Comparison of ENCODE assay signal across 8 cellular contexts in the genomic region with DNA sequence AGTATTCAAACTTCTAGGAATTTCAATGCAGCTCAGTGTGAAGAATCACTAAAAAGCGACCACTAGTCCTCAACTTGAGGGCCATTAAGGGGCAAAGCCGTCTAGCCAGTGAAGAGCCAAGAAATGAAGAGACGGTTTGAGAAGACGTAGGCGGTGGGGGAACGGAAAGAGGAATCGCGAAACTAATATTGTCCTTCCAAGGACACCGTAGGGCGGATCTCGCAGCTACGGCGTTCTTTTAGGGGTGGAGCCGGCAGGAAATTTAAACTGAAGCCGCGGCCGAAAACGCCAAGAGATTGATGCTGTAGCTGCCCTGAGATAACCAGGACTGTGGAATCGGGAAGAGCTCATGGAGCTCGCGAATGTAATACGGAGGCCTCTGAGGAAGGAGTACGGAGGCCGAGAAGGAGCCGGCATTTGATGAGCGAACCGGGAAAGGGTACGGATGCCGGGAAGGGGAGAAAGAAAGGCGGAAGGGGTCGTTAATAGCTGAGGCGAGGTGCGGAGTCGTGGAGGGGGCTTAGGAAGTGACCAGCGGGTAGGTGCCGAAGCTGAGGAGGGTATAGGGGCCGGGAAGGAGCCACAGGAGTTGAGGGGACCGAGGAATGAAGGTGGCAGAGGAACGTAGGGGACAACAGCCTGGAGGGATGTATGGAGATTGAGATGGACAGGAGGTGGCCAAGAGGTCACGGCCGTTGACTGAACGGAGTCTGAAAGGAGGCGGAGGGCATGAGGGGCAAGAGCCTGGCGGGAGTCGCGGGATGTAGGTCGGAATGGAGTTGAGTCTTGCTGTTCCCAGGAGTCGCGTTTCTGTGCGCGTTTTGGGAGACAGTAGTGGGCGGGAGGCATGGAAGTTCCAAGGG. TPM values are rescaled to one million over a fixed set of nuclear protein-coding genes. Genes with fewer than 3 reads are reported as not detected.
DNase-seq lines count a peak whose midpoint lies in the region; ATAC-seq and TF ChIP-seq lines count a peak whose summit lies in the region.

A gene with protein sequence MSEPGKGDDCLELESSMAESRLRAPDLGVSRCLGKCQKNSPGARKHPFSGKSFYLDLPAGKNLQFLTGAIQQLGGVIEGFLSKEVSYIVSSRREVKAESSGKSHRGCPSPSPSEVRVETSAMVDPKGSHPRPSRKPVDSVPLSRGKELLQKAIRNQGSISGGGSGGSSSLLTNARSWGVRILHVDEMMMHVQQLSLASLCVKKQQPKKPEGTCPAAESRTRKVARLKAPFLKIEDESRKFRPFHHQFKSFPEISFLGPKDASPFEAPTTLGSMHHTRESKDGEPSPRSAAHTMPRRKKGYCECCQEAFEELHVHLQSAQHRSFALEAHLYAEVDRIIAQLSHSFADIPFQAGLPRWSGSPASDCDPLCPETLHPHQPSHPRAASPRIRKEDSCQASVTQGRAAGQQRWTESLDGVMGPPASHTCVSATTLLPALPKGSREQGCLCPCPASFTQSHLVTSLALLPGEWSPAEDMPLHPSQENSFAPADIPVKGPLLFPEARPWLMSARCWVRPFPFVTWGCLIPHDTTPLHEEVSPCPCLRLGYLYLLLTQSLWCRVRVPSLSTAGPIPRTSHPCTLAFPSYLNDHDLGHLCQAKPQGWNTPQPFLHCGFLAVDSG (plus strand): TSS at position 265 of the 863 bp plus-strand sequence. CDS start 156 bp downstream, at position 421.

- TF ChIP-seq POLR2A in lower leg skin (IDR thresholded peaks at IDR 0.05) = no peak

- in situ Hi-C loops in G401 (cut with HindIII; ENCODE audit: low sequenced_read_pairs) = no loop called here

- DNase-seq in G401 (ENCODE audit: low spot score) (peak; percentile 89), HK-2 (ENCODE audit: unreplicated experiment) (peak; percentile 84), NCI-H82 (lab: John Stamatoyannopoulos, UW) (peak; percentile 94), lower leg skin (ENCODE audit: low spot score in 2 of 2) (peak; percentile 78 to 93)
- DNase-seq in activated CD4-positive, alpha-beta T cell treated with anti-CD3 and anti-CD28 coated beads, Interleukin-2, amount 50 U/mL, for 48 hours = peak; percentile 79 to 87
- peak; percentile 91 for DNase-seq in stimulated activated CD4-positive, alpha-beta T cell treated with anti-CD3 and anti-CD28 coated beads, Interleukin-4, amount 100 ng/mL, for 24 hours

- 1% methylated on average over 52 of the region's 52 CpGs for WGBS in ectodermal cell, 2 experiments
- WGBS in lower leg skin, 2 donors = 1% methylated on average over 52 of the region's 52 CpGs

- peak within 1 kb of the TSS; percentile 92 for H3K4me3 ChIP-seq in ectodermal cell (ENCODE audit: insufficient read depth, low read depth, low read length)
- peak within 1 kb of the TSS; percentile 95 for H3K4me3 ChIP-seq in lower leg skin (ENCODE audit: low read depth, poor library complexity, severe bottlenecking)

- H3K36me3 ChIP-seq in ectodermal cell (ENCODE audit: control insufficient read depth, insufficient read depth, low read length) = no peaks in the 10 kb centered on the region

- no peaks in the 10 kb centered on the region for H3K4me1 ChIP-seq in ectodermal cell (ENCODE audit: control insufficient read depth, insufficient read depth, low read length)

- H3K27me3 ChIP-seq in ectodermal cell (ENCODE audit: control insufficient read depth, insufficient read depth, low read length, poor library complexity, severe bottlenecking) = peaks cover 4% of the 10 kb centered on the region

- peak in 1 of 3 donors; percentile 29 for TF ChIP-seq CTCF in lower leg skin (IDR thresholded peaks at IDR 0.05)

- ATAC-seq in GM18868 (IDR thresholded peaks at IDR 0.05; ENCODE audit: unreplicated experiment) = no peak

- H3K27ac ChIP-seq in ectodermal cell (ENCODE audit: insufficient read depth, low read depth, low read length, poor library complexity, severe bottlenecking) = peak within 1 kb of the TSS; percentile 77

- no peaks in the 10 kb centered on the region for H3K9me3 ChIP-seq in ectodermal cell (ENCODE audit: control insufficient read depth, low read length)

- intact Hi-C loops in lower leg skin (cut with DNase I; ENCODE audit: low total_unique reads) = no loop called here

RNA-seq across cellular contexts. Expression of the gene that starts here (rescaled TPM):
- 8.9 and 16.3 TPM in 2 replicates for total RNA-seq in G401 (2014; rRNA removed; shearing (Covaris generic))
- 34.7 TPM for polyA plus RNA-seq in ectodermal cell (2013, experiment 1 of 4)
- 30.3 TPM for polyA plus RNA-seq in ectodermal cell (2013, experiment 2 of 4)
- 25.8 TPM for polyA plus RNA-seq in ectodermal cell (2013, experiment 3 of 4)
- polyA plus RNA-seq in ectodermal cell (2013, experiment 4 of 4) = 27.3 TPM
- 1 to 10 TPM; 1.3 to 3.5 (median 2.1) TPM for total RNA-seq in lower leg skin
